17 cellular contexts compared by ENCODE assay signal in genomic region chr17:78344666-78345065, GRCh38. TPM values are rescaled to one million over a fixed set of nuclear protein-coding genes. Genes with fewer than 3 reads are reported as not detected.
DNase-seq lines count a peak whose midpoint lies in the region; ATAC-seq and TF ChIP-seq lines count a peak whose summit lies in the region.
"Had no signal": no experiment of that assay in that cellular context is flagged by ENCODE, and none has a peak within 500 bp of the region (broad histone marks: within the 10 kb centered on the region; RNA-seq: fewer than 3 reads in every experiment).

No MANE protein-coding gene starts in this region.

- H3K36me3 Mint-ChIP-seq in activated CD4-positive, alpha-beta T cell treated with anti-CD3 and anti-CD28 coated beads for 36 hours (ENCODE audit: low read depth) = no peaks in the 10 kb centered on the region
- H3K36me3 Mint-ChIP-seq in H9 (ENCODE audit: insufficient read depth in 1 of 3, low read depth in 3 of 3) (no peaks in the 10 kb centered on the region), chondrocyte (ENCODE audit: low read depth) (no peaks in the 10 kb centered on the region), progenitor cell of endocrine pancreas (ENCODE audit: insufficient read depth) (no peaks in the 10 kb centered on the region)

- peaks cover 75% of the 10 kb centered on the region for H3K4me1 Mint-ChIP-seq in activated CD4-positive, alpha-beta T cell treated with anti-CD3 and anti-CD28 coated beads for 36 hours
- H3K4me1 Mint-ChIP-seq in H9 (peaks cover 8 to 15% of the 10 kb centered on the region in 2 experiments), chondrocyte (ENCODE audit: low read depth) (peaks cover 24% of the 10 kb centered on the region), progenitor cell of endocrine pancreas (ENCODE audit: low read depth) (no peaks in the 10 kb centered on the region)

- no CpG with 5 or more reads among the region's 10 CpGs for WGBS in H9 (ENCODE audit: extremely low coverage, insufficient read length, low lambda C conversion rate)
- WGBS in neuronal stem cell (ENCODE audit: extremely low coverage in 2 of 2, insufficient read length in 2 of 2, insufficient replicate concordance in 1 of 2), 2 donors = no CpG with 5 or more reads among the region's 10 CpGs

- H3K27ac Mint-ChIP-seq in activated CD4-positive, alpha-beta T cell treated with anti-CD3 and anti-CD28 coated beads for 36 hours = peak overlapping the region; percentile 63
- H3K27ac Mint-ChIP-seq in H9 (no peak overlapping the region), chondrocyte (ENCODE audit: unreplicated experiment) (peak overlapping the region; percentile 27), progenitor cell of endocrine pancreas (no peak overlapping the region)

- H3K18ac ChIP-seq in H9 (ENCODE audit: insufficient read length, low read depth, low read length) (no peak overlapping the region), neuronal stem cell (ENCODE audit: low read length) (peak overlapping the region; percentile 57)

- intact Hi-C loops in activated CD4-positive, alpha-beta T cell treated with anti-CD3 and anti-CD28 coated beads for 36 hours (cut with DNase I, micrococcal nuclease) = no loop called here

- H2BK120ac ChIP-seq in H9 (ENCODE audit: low read depth, low read length, poor library complexity, severe bottlenecking) (no peak overlapping the region), neuronal stem cell (ENCODE audit: low read depth, low read length) (no peak overlapping the region)

- H3K9ac ChIP-seq in H9 (ENCODE audit: extremely low read depth, insufficient read length, low read length) = no peak overlapping the region
- H3K9ac ChIP-seq in neuronal stem cell (ENCODE audit: low read depth, low read length, poor library complexity) = no peak overlapping the region

- H3K4ac ChIP-seq in H9 (ENCODE audit: low read depth, low read length) (no peak overlapping the region), neuronal stem cell (ENCODE audit: low read length) (no peak overlapping the region)

- no peaks in the 10 kb centered on the region for H3K23me2 ChIP-seq in H9 (ENCODE audit: insufficient read length, low read depth, low read length, poor library complexity, severe bottlenecking)

- no peaks in the 10 kb centered on the region for H3K36me3 ChIP-seq in neuronal stem cell (replicated peaks in 1 of 2; ENCODE audit: control insufficient read depth in 2 of 2, insufficient read depth in 2 of 2, low read length in 2 of 2)
- H3K36me3 ChIP-seq: upper lobe of right lung had no signal

- H3K79me1 ChIP-seq in H9 (ENCODE audit: insufficient read depth, low read depth, low read length, poor library complexity, severe bottlenecking) (no peaks in the 10 kb centered on the region), neuronal stem cell (ENCODE audit: low read depth, low read length) (no peaks in the 10 kb centered on the region)

- no peak for ATAC-seq in activated CD4-positive, alpha-beta T cell treated with anti-CD3 and anti-CD28 coated beads for 36 hours
- no peak for ATAC-seq in stimulated activated naive CD8-positive, alpha-beta T cell treated with anti-CD3 and anti-CD28 coated beads, Interleukin-15, Interleukin-2, amounts not matched to agents 100 U/mL and 50 U/mL, for 24 hours
- ATAC-seq in GM21447 (IDR thresholded peaks at IDR 0.05; ENCODE audit: unreplicated experiment) = no peak
- ATAC-seq: A549, SK-N-SH treated with all-trans-retinoic acid at 6 μM for 48 hours, upper lobe of right lung had no signal

- no peak overlapping the region for H4K5ac ChIP-seq in H9 (ENCODE audit: insufficient read length, low read depth, low read length)

- H2BK5ac ChIP-seq in H9 (ENCODE audit: insufficient read length, low read length) (no peak overlapping the region), neuronal stem cell (ENCODE audit: low read length) (no peak overlapping the region)

- H3K27ac ChIP-seq in H9 (ENCODE audit: insufficient read length, low read depth, low read length) (no peak overlapping the region), neuronal stem cell (replicated peaks; ENCODE audit: low read length) (no peak overlapping the region)

- H2AFZ ChIP-seq in H9 (ENCODE audit: low read length) (no peak overlapping the region), neuronal stem cell (ENCODE audit: low read length) (no peak overlapping the region)

- H3K23ac ChIP-seq in H9 (ENCODE audit: insufficient read length, low read depth, low read length) (no peak overlapping the region), neuronal stem cell (ENCODE audit: low read depth, low read length, poor library complexity) (no peak overlapping the region)

- H3K4me1 ChIP-seq in H9 (ENCODE audit: insufficient read depth, low read length) (no peaks in the 10 kb centered on the region; the same call in 1 of the 2 replicates), neuronal stem cell (ENCODE audit: control insufficient read depth in 2 of 2, insufficient read depth in 1 of 2, low read depth in 1 of 2, low read length in 2 of 2) (peaks cover 7 to 22% of the 10 kb centered on the region in 2 donors)

- H3K14ac ChIP-seq in H9 (ENCODE audit: insufficient read depth, low read length) (no peak overlapping the region), neuronal stem cell (ENCODE audit: low read length) (no peak overlapping the region)

- H3K9me3 ChIP-seq in H9 (ENCODE audit: control insufficient read depth, low read depth, low read length) (no peaks in the 10 kb centered on the region), neuronal stem cell (replicated peaks in 1 of 2; ENCODE audit: control insufficient read depth in 2 of 2, insufficient read depth in 1 of 2, low read depth in 1 of 2, low read length in 2 of 2) (no peaks in the 10 kb centered on the region)
- H3K9me3 ChIP-seq: A549, upper lobe of right lung had no signal

- H3K27me3 ChIP-seq in H9 (ENCODE audit: insufficient read depth, low read length) = no peaks in the 10 kb centered on the region
- H3K27me3 ChIP-seq in neuronal stem cell (ENCODE audit: control insufficient read depth in 3 of 3, insufficient read depth in 3 of 3, low read depth in 1 of 3, low read length in 3 of 3) = peaks cover 0 to 18% (median 0%) of the 10 kb centered on the region in 3 experiments
- H3K27me3 ChIP-seq: upper lobe of right lung had no signal

- H3K9me3 Mint-ChIP-seq in activated CD4-positive, alpha-beta T cell treated with anti-CD3 and anti-CD28 coated beads for 36 hours (ENCODE audit: low read depth) = no peaks in the 10 kb centered on the region
- H3K9me3 Mint-ChIP-seq in H9 (no peaks in the 10 kb centered on the region), chondrocyte (ENCODE audit: low read depth) (no peaks in the 10 kb centered on the region), progenitor cell of endocrine pancreas (ENCODE audit: low read depth) (no peaks in the 10 kb centered on the region)

- H2BK20ac ChIP-seq in H9 (ENCODE audit: low read depth, low read length, poor library complexity, severe bottlenecking) = no peak overlapping the region

- CTCF ChIA-PET in activated CD4-positive, alpha-beta T cell treated with anti-CD3 and anti-CD28 coated beads for 36 hours (lab: Charles Lee) = interaction anchor here (0.5 to 1.4 kb wide), 6 partner anchors 16 to 75 kb away, joined by 3 to 9 read pairs (median 4); partner anchors contain the start of genes PGS1 and SOCS3

- no peak for TF ChIP-seq CTCF in H9 (conservative IDR thresholded peaks at IDR 0.05)
- no peak for TF ChIP-seq CTCF in chondrocyte (IDR thresholded peaks at IDR 0.05)
- no peak for TF ChIP-seq CTCF in progenitor cell of endocrine pancreas (IDR thresholded peaks at IDR 0.05; ENCODE audit: unreplicated experiment)

- H3K4me3 ChIP-seq in neuronal stem cell (ENCODE audit: low read length in 2 of 2) = peak overlapping the region in 1 of 2 donors; percentile 14
- H3K4me3 ChIP-seq: A549, upper lobe of right lung had no signal

- H4K91ac ChIP-seq in H9 (ENCODE audit: insufficient read length, low read depth, low read length) (no peak overlapping the region), neuronal stem cell (ENCODE audit: low read depth, low read length, poor library complexity) (peak overlapping the region; percentile 74)

- H2BK12ac ChIP-seq in H9 (ENCODE audit: insufficient read length, low read depth, low read length) (no peak overlapping the region), neuronal stem cell (ENCODE audit: low read length) (peak overlapping the region; percentile 60)

- H3K4me2 ChIP-seq in H9 (ENCODE audit: insufficient read depth, insufficient read length, low read length) = no peak overlapping the region
- no peak overlapping the region for H3K4me2 ChIP-seq in neuronal stem cell (ENCODE audit: insufficient read depth, low read length, poor library complexity, severe bottlenecking)
- H3K4me2 ChIP-seq: A549 had no signal

- H3K27me3 Mint-ChIP-seq in activated CD4-positive, alpha-beta T cell treated with anti-CD3 and anti-CD28 coated beads for 36 hours = no peaks in the 10 kb centered on the region
- H3K27me3 Mint-ChIP-seq in H9 (ENCODE audit: low read depth) (peaks cover 54% of the 10 kb centered on the region), chondrocyte (ENCODE audit: low read depth) (no peaks in the 10 kb centered on the region), progenitor cell of endocrine pancreas (peaks cover 46% of the 10 kb centered on the region)

- H4K20me1 ChIP-seq in H9 (ENCODE audit: control insufficient read depth, insufficient read depth, insufficient read length) = no peaks in the 10 kb centered on the region

- H3K79me2 ChIP-seq in H9 (ENCODE audit: insufficient read depth, low read length) = no peaks in the 10 kb centered on the region

- POLR2A ChIA-PET in activated CD4-positive, alpha-beta T cell treated with anti-CD3 and anti-CD28 coated beads for 36 hours (lab: Charles Lee) = interaction anchor here (0.7 to 1.8 kb wide), 4 partner anchors 12 to 117 kb away, joined by 3 to 11 read pairs (median 6); partner anchors contain the start of gene SOCS3

- H2BK15ac ChIP-seq in H9 (ENCODE audit: low read depth, low read length) = no peak overlapping the region
- peak overlapping the region; percentile 43 for H2BK15ac ChIP-seq in neuronal stem cell (ENCODE audit: low read length)

- H4K8ac ChIP-seq in H9 (replicated peaks; ENCODE audit: insufficient read length, low read depth, low read length) = no peak overlapping the region
- no peak overlapping the region for H4K8ac ChIP-seq in neuronal stem cell (ENCODE audit: low read depth, low read length)

- H3K4me3 Mint-ChIP-seq in activated CD4-positive, alpha-beta T cell treated with anti-CD3 and anti-CD28 coated beads for 36 hours = no peak overlapping the region
- no peak overlapping the region for H3K4me3 Mint-ChIP-seq in H9
- no peak overlapping the region for H3K4me3 Mint-ChIP-seq in chondrocyte (ENCODE audit: unreplicated experiment)
- no peak overlapping the region for H3K4me3 Mint-ChIP-seq in progenitor cell of endocrine pancreas (ENCODE audit: low read depth)

- H3K56ac ChIP-seq in H9 (ENCODE audit: insufficient read length, low read depth, low read length) = no peak overlapping the region

- H3T11ph ChIP-seq in H9 (ENCODE audit: low read length) = no peak overlapping the region

- DNase-seq in activated CD4-positive, alpha-beta T cell treated with anti-CD3 and anti-CD28 coated beads for 36 hours = no peak
- no peak for DNase-seq in activated CD4-positive, alpha-beta T cell treated with anti-CD3 and anti-CD28 coated beads, Interleukin-2, amount 50 U/mL, for 48 hours
- DNase-seq in H9 = peak; percentile 28
- DNase-seq in chondrocyte (ENCODE audit: low spot score) = no peak
- DNase-seq in neuronal stem cell (ENCODE audit: low spot score) = no peak
- DNase-seq in stimulated activated naive CD8-positive, alpha-beta T cell treated with anti-CD3 and anti-CD28 coated beads, Interleukin-15, Interleukin-2, amounts not matched to agents 100 U/mL and 50 U/mL, for 24 hours = no peak
- no peak for DNase-seq in progenitor cell of endocrine pancreas (ENCODE audit: low spot score, unreplicated experiment)
- DNase-seq: effector CD4-positive, alpha-beta T cell; MV-4-11; NCI-H2107; NCI-H748 treated with DMSO at 0.1 percent for 48 hours; stimulated activated CD4-positive, alpha-beta T cell treated with anti-CD3 and anti-CD28 coated beads, Interleukin-12 subunit alpha, Interleukin-12 subunit beta, amount 100 ng/mL, for 4 hours; stimulated activated naive CD4-positive, alpha-beta T cell treated with Interleukin-2 at 50 U/mL for 16 hours; upper lobe of right lung had no signal

- H2AK5ac ChIP-seq in H9 (ENCODE audit: insufficient read length, low read length) (no peak overlapping the region), neuronal stem cell (ENCODE audit: low read depth, low read length) (peak overlapping the region; percentile 69)

RNA-seq across cellular contexts. Expression of gene SOCS3, which starts 15.2 kb away (rescaled TPM):
- total RNA-seq in activated CD4-positive, alpha-beta T cell treated with anti-CD3 and anti-CD28 coated beads for 36 hours = 100 to 1,000 TPM; 150 to 162 TPM
- total RNA-seq in H9 (2021) (9.5 and 9.6 TPM in 2 replicates), chondrocyte (13.6 to 26.2 TPM (median 14.4 TPM) in 3 replicates), progenitor cell of endocrine pancreas (5.4 and 5.8 TPM in 2 replicates)
- polyA plus RNA-seq in neuronal stem cell (2013, experiment 1 of 2) = 17.8 TPM
- 18.2 TPM for polyA plus RNA-seq in neuronal stem cell (2013, experiment 2 of 2)

RNA-seq across cellular contexts. Expression of gene PGS1, which starts 33.8 kb away (rescaled TPM):
- 10 to 100 TPM; 73.3 to 75.0 TPM for total RNA-seq in activated CD4-positive, alpha-beta T cell treated with anti-CD3 and anti-CD28 coated beads for 36 hours
- total RNA-seq in H9 (2021) (41.8 and 45.7 TPM in 2 replicates), chondrocyte (22.1 to 30.4 TPM (median 22.7 TPM) in 3 replicates), progenitor cell of endocrine pancreas (66.1 and 67.1 TPM in 2 replicates)
- polyA plus RNA-seq in neuronal stem cell (2013, experiment 1 of 2) = 28.6 TPM
- 27.5 TPM for polyA plus RNA-seq in neuronal stem cell (2013, experiment 2 of 2)

Comparison
In these comparisons a context has a peak if more than half of its experiments do, and no peak if none do; other contexts are left out.
1. H3K27ac Mint-ChIP-seq: peak in activated CD4-positive, alpha-beta T cell treated with anti-CD3 and anti-CD28 coated beads for 36 hours (single experiment) and chondrocyte (single experiment); none in H9 (0 of 3) and progenitor cell of endocrine pancreas (single experiment).